ENCODE assay signal across 8 cellular contexts in genomic region chr5:91499943-91500531, GRCh38.
A peak's percentile ranks its signal among the peaks of the same experiment; 100 is the strongest.
DNase-seq lines count a peak whose midpoint lies in the region; ATAC-seq and TF ChIP-seq lines count a peak whose summit lies in the region.

No MANE protein-coding gene starts in this region.

- peak; percentile 91 for TF ChIP-seq CTCF in RWPE2 (IDR thresholded peaks at IDR 0.05; ENCODE audit: poor library complexity, severe bottlenecking)

- DNase-seq in CMK (ENCODE audit: low read depth) (peak; percentile 7), HuH-7 (ENCODE audit: low spot score) (peak; percentile 20), RWPE2 (ENCODE audit: low spot score) (no peak), fibroblast of gingiva (ENCODE audit: low read depth) (peak; percentile 48), putamen (ENCODE audit: low spot score) (peak; percentile 4)
- no peak for DNase-seq in stimulated activated CD4-positive, alpha-beta T cell treated with anti-CD3 and anti-CD28 coated beads, Interleukin-1b, Interleukin-23, amount 100 ng/mL, for 48 hours
- DNase-seq in activated CD4-positive, alpha-beta T cell treated with anti-CD3 and anti-CD28 coated beads, Interleukin-2, amount 50 U/mL, for 4 hours = no peak

- H3K27me3 ChIP-seq in RWPE2 (ENCODE audit: insufficient read depth, poor library complexity, severe bottlenecking) = no peaks in the 10 kb centered on the region

- no peaks in the 10 kb centered on the region for H3K9me3 ChIP-seq in RWPE2 (ENCODE audit: severe bottlenecking)

- H3K27ac ChIP-seq in RWPE2 (ENCODE audit: poor library complexity, severe bottlenecking) = no peak overlapping the region

- no peaks in the 10 kb centered on the region for H3K4me1 ChIP-seq in RWPE2 (ENCODE audit: insufficient read depth, poor library complexity, severe bottlenecking)

- ATAC-seq in GM18907 (IDR thresholded peaks at IDR 0.05; ENCODE audit: unreplicated experiment) = peak; percentile 69
- peak; percentile 43; the same call in 1 of the 3 replicates for ATAC-seq in RWPE2 (ENCODE audit: low read depth)

- no peaks in the 10 kb centered on the region for H3K36me3 ChIP-seq in RWPE2 (ENCODE audit: low read depth)

- no peak overlapping the region for H3K4me3 ChIP-seq in RWPE2 (ENCODE audit: severe bottlenecking)

Comparison
In these comparisons a context has a peak if more than half of its experiments do, and no peak if none do; other contexts are left out.
1. DNase-seq: peak in CMK (single experiment), HuH-7 (single experiment), fibroblast of gingiva (single experiment) and putamen (single experiment); none in RWPE2 (single experiment), stimulated activated CD4-positive, alpha-beta T cell treated with anti-CD3 and anti-CD28 coated beads, Interleukin-1b, Interleukin-23, amount 100 ng/mL, for 48 hours (single experiment) and activated CD4-positive, alpha-beta T cell treated with anti-CD3 and anti-CD28 coated beads, Interleukin-2, amount 50 U/mL, for 4 hours (0 of 2).